Comparison of ENCODE assay signal across 1 cellular context in genomic region chr12:64757778-64758177, GRCh38.
TF ChIP-seq lines count a peak whose summit lies in the region.

No MANE protein-coding gene starts in this region.

TF ChIP-seq in GM23338, 12 proteins besides CTCF, POLR2A, EP300 and RAD21 (continued from another document):
- no peak for TF ChIP-seq ZNF462 (CRISPR knock-in tag; IDR thresholded peaks at IDR 0.05)
- TF ChIP-seq ZNF331 (CRISPR knock-in tag; IDR thresholded peaks at IDR 0.05; ENCODE audit: low read depth), result no peak
